1 cellular context compared by ENCODE assay signal in genomic region chr12:1103051-1103450, GRCh38.
TF ChIP-seq lines count a peak whose summit lies in the region.

No MANE protein-coding gene starts in this region.

TF ChIP-seq in SK-N-SH, 30 proteins besides CTCF, POLR2A, EP300 and RAD21:
- TF ChIP-seq RXRA (IDR thresholded peaks at IDR 0.05; ENCODE audit: borderline replicate concordance, low read depth) (no peak), CHD2 (IDR thresholded peaks at IDR 0.05; ENCODE audit: low read length, partially characterized antibody) (no peak), RCOR1 (IDR thresholded peaks at IDR 0.05; ENCODE audit: low read length) (no peak)
